In the genomic region with DNA sequence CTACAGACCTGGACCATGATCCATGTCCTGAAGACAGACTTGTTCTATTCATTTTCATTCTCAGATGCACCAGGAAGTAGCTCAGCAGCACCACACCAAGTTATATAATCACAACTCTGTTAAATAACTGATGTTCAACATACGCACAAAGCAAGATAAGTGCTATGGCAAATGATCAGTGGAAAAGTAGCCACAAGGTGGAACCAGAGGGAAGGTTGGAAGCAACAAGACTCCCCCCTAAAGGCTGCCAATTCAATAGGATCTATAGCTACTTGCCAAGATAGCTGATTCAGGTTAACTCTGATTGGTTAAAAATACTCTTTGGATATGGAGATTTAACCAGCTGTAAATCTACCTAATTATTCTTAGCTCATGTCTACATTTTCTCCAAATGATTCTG, we compare ENCODE assay signal across 10 cellular contexts. TPM values are rescaled to one million over a fixed set of nuclear protein-coding genes. Genes with fewer than 3 reads are reported as not detected.
A peak's percentile ranks its signal among the peaks of the same experiment; 100 is the strongest.
DNase-seq lines count a peak whose midpoint lies in the region; ATAC-seq and TF ChIP-seq lines count a peak whose summit lies in the region.
"Had no signal": no experiment of that assay in that cellular context is flagged by ENCODE, and none has a peak within 500 bp of the region (broad histone marks: within the 10 kb centered on the region; RNA-seq: fewer than 3 reads in every experiment).

No MANE protein-coding gene starts in this region.

- H3K4me1 ChIP-seq in left ventricle myocardium inferior = no peaks in the 10 kb centered on the region

- TF ChIP-seq CTCF in left ventricle myocardium inferior (IDR thresholded peaks at IDR 0.05; ENCODE audit: borderline replicate concordance) = peak; percentile 26
- TF ChIP-seq CTCF in glutamatergic neuron (IDR thresholded peaks at IDR 0.05; ENCODE audit: partially characterized antibody, unreplicated experiment) = peak; percentile 5

- DNase-seq in left ventricle myocardium inferior (no peak), left cardiac atrium (no peak), SK-N-DZ (ENCODE audit: low spot score) (peak; percentile 13), glutamatergic neuron (no peak)
- no peak for DNase-seq in activated CD4-positive, alpha-beta T cell treated with anti-CD3 and anti-CD28 coated beads, Interleukin-2, amount 50 U/mL, for 48 hours
- DNase-seq: activated naive CD4-positive, alpha-beta T cell treated with anti-CD3 and anti-CD28 coated beads, Interleukin-2, amount 10 ng/mL, durations not matched to agents 7 days and 5 days had no signal

- intact Hi-C loops in left ventricle myocardium inferior (cut with micrococcal nuclease) = no loop called here
- intact Hi-C loops in left cardiac atrium (cut with DNase I) = no loop called here

- H3K36me3 Mint-ChIP-seq in glutamatergic neuron (ENCODE audit: unreplicated experiment) = no peaks in the 10 kb centered on the region
- H3K36me3 Mint-ChIP-seq: activated naive CD4-positive, alpha-beta T cell treated with anti-CD3 and anti-CD28 coated beads, Interleukin-2, amount 10 ng/mL, durations not matched to agents 7 days and 5 days had no signal

- H3K4me3 ChIP-seq in left ventricle myocardium inferior = no peak overlapping the region

- H3K36me3 ChIP-seq in left ventricle myocardium inferior = no peaks in the 10 kb centered on the region

- H3K27ac ChIP-seq in left ventricle myocardium inferior (replicated peaks) = no peak overlapping the region
- H3K27ac ChIP-seq: KMS-11 had no signal

- H3K4me1 Mint-ChIP-seq in glutamatergic neuron (ENCODE audit: low read depth, unreplicated experiment) = no peaks in the 10 kb centered on the region
- H3K4me1 Mint-ChIP-seq: activated naive CD4-positive, alpha-beta T cell treated with anti-CD3 and anti-CD28 coated beads, Interleukin-2, amount 10 ng/mL, durations not matched to agents 7 days and 5 days had no signal

- no peak for ATAC-seq in left cardiac atrium
- ATAC-seq in HG03378 (IDR thresholded peaks at IDR 0.05; ENCODE audit: unreplicated experiment) = no peak
- no peak for ATAC-seq in HG03159 (IDR thresholded peaks at IDR 0.05; ENCODE audit: unreplicated experiment)
- no peak for ATAC-seq in GM21576 (IDR thresholded peaks at IDR 0.05; ENCODE audit: unreplicated experiment)

- no peaks in the 10 kb centered on the region for H3K27me3 ChIP-seq in left ventricle myocardium inferior (ENCODE audit: low read depth)

- H3K27ac Mint-ChIP-seq in glutamatergic neuron (ENCODE audit: unreplicated experiment) = no peak overlapping the region
- H3K27ac Mint-ChIP-seq: activated naive CD4-positive, alpha-beta T cell treated with anti-CD3 and anti-CD28 coated beads, Interleukin-2, amount 10 ng/mL, durations not matched to agents 7 days and 5 days had no signal

- H3K4me3 Mint-ChIP-seq in glutamatergic neuron (ENCODE audit: unreplicated experiment) = no peak overlapping the region
- H3K4me3 Mint-ChIP-seq: activated naive CD4-positive, alpha-beta T cell treated with anti-CD3 and anti-CD28 coated beads, Interleukin-2, amount 10 ng/mL, durations not matched to agents 7 days and 5 days had no signal

- no peaks in the 10 kb centered on the region for H3K9me3 ChIP-seq in left ventricle myocardium inferior (replicated peaks)

- H3K27me3 Mint-ChIP-seq in glutamatergic neuron (ENCODE audit: unreplicated experiment) = no peaks in the 10 kb centered on the region
- H3K27me3 Mint-ChIP-seq: activated naive CD4-positive, alpha-beta T cell treated with anti-CD3 and anti-CD28 coated beads, Interleukin-2, amount 10 ng/mL, durations not matched to agents 7 days and 5 days had no signal

- H3K9me3 Mint-ChIP-seq in glutamatergic neuron (ENCODE audit: unreplicated experiment) = no peaks in the 10 kb centered on the region
- H3K9me3 Mint-ChIP-seq: activated naive CD4-positive, alpha-beta T cell treated with anti-CD3 and anti-CD28 coated beads, Interleukin-2, amount 10 ng/mL, durations not matched to agents 7 days and 5 days had no signal

RNA-seq across cellular contexts. Expression of gene FAM47B, which starts 23.7 kb away (rescaled TPM):
- total RNA-seq in left ventricle myocardium inferior = not detected
- total RNA-seq in left cardiac atrium = not detected
- polyA plus RNA-seq in SK-N-DZ (2014; cell fraction: cytosol; rRNA removed) = not detected in 2 replicates
- polyA plus RNA-seq in SK-N-DZ (2014; cell fraction: nucleus; rRNA removed) = not detected in 2 replicates
- total RNA-seq in glutamatergic neuron (ENCODE audit: unreplicated experiment) = not detected
